Comparison of ENCODE assay signal across 8 cellular contexts in the genomic region with DNA sequence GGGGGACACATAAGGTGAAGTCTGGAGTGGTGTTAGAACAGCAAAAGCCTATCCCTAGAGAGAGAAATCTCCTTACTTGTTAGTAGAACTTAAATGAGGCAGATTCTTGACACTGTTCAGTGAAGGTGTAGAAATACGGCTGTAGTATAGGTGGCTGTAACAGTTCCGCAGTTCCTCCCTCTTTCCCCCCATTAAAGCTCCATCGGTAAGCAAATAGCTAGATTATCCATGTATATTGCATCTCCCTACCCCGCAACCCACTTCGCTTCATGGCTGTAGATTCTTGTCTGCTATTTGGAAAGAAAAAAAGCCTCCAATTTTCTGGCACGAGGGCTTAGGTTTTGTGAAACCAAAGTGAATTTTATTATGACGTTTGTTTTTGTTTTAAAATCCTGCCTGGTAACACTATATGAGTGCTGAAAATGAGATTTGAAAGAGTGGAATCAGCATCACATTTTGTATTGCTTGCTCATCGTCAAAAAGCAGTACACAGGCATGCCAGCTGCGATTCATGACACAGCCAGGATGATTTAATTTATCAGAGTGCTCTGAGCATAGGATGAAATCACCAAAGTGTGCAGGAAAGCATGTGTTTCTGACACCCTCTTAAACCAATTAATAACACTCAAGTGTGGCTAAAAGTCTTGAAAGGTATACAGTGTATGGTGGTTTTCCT. TPM values are rescaled to one million over a fixed set of nuclear protein-coding genes. Genes with fewer than 3 reads are reported as not detected.
DNase-seq lines count a peak whose midpoint lies in the region; ATAC-seq and TF ChIP-seq lines count a peak whose summit lies in the region.

No MANE protein-coding gene starts in this region.

- peak overlapping the region in 4 of 11 experiments; percentile 76 to 80 (median 80); a peak in 7 of 22 replicates for H3K9ac ChIP-seq in BLaER1 treated with 17β-estradiol and CSF1 and Interleukin-3, amounts not matched to agents 10 nM and 100 nM
- H3K9ac ChIP-seq in KMS-11: peak overlapping the region; percentile 63; the same call in 1 of the 2 replicates
- H3K9ac ChIP-seq in mesenchymal stem cell (ENCODE audit: low read length): peak overlapping the region; percentile 90

- no peak overlapping the region for H2BK12ac ChIP-seq in mesenchymal stem cell (ENCODE audit: low read length in 2 of 2)

- H3K4me3 ChIP-seq in BLaER1 treated with 17β-estradiol and CSF1 and Interleukin-3, amounts not matched to agents 10 nM and 100 nM: peak overlapping the region in 5 of 10 experiments; percentile 67 to 81 (median 71); a peak in 5 of 20 replicates
- H3K4me3 ChIP-seq in KMS-11 (IDR thresholded peaks at IDR 0.05; ENCODE audit: insufficient read depth, low read depth, low read length) (peak overlapping the region; percentile 9), brain microvascular endothelial cell (ENCODE audit: low read depth, low read length) (peak overlapping the region; percentile 81), mesenchymal stem cell (ENCODE audit: insufficient read depth in 1 of 2, low read depth in 1 of 2, low read length in 2 of 2) (peak overlapping the region in 1 of 2 experiments; percentile 95), testis (peak overlapping the region in 1 of 2 donors; percentile 86), spleen (peak overlapping the region in 4 of 8 donors; percentile 5 to 76 (median 44))

- no peak overlapping the region for H2BK15ac ChIP-seq in mesenchymal stem cell (ENCODE audit: low read depth, poor library complexity, severe bottlenecking)

- WGBS in mesenchymal stem cell: 79% methylated on average over 6 of the region's 9 CpGs
- WGBS in testis, 2 donors: 16 to 26% methylated on average over 9 of the region's 9 CpGs
- 21 to 33% (median 25%) methylated on average over 9 of the region's 9 CpGs for WGBS in spleen, 5 donors

- H3K27ac ChIP-seq in BLaER1 treated with 17β-estradiol and CSF1 and Interleukin-3, amounts not matched to agents 10 nM and 100 nM: no peak overlapping the region
- H3K27ac ChIP-seq in KMS-11 (no peak overlapping the region; the same call in 1 of the 2 replicates), brain microvascular endothelial cell (peak overlapping the region; percentile 21), mesenchymal stem cell (ENCODE audit: low read length, poor library complexity, severe bottlenecking) (no peak overlapping the region), testis (peak overlapping the region in 1 of 2 donors; percentile 71), spleen (no peak overlapping the region)

- peaks cover 12 to 26% (median 21%) of the 10 kb centered on the region in 10 experiments; a peak in 18 of 20 replicates for H3K4me1 ChIP-seq in BLaER1 treated with 17β-estradiol and CSF1 and Interleukin-3, amounts not matched to agents 10 nM and 100 nM
- H3K4me1 ChIP-seq in KMS-11 (ENCODE audit: low read depth, poor library complexity, severe bottlenecking) (peaks cover 27% of the 10 kb centered on the region), mesenchymal stem cell (ENCODE audit: control insufficient read depth, insufficient read depth, low read depth, low read length) (peaks cover 5% of the 10 kb centered on the region), testis (no peaks in the 10 kb centered on the region), spleen (peaks cover 0 to 27% (median 14%) of the 10 kb centered on the region in 6 donors)

- H2AFZ ChIP-seq in KMS-11 (ENCODE audit: low read depth): peak overlapping the region; percentile 86; the same call in 1 of the 2 replicates
- no peak overlapping the region for H2AFZ ChIP-seq in mesenchymal stem cell (ENCODE audit: low read depth, low read length)

- no peaks in the 10 kb centered on the region for H4K20me1 ChIP-seq in BLaER1 treated with 17β-estradiol and CSF1 and Interleukin-3, amounts not matched to agents 10 nM and 100 nM
- H4K20me1 ChIP-seq in KMS-11 (ENCODE audit: insufficient read depth): no peaks in the 10 kb centered on the region

- H3K9me3 ChIP-seq in BLaER1 treated with 17β-estradiol and CSF1 and Interleukin-3, amounts not matched to agents 10 nM and 100 nM (replicated peaks in 1 of 11): peaks cover 0 to 3% (median 0%) of the 10 kb centered on the region in 11 experiments; a peak in 1 of 22 replicates
- no peaks in the 10 kb centered on the region for H3K9me3 ChIP-seq in mesenchymal stem cell (ENCODE audit: control insufficient read depth, low read length)
- H3K9me3 ChIP-seq in testis: no peaks in the 10 kb centered on the region
- no peaks in the 10 kb centered on the region for H3K9me3 ChIP-seq in spleen

- H3K4ac ChIP-seq in mesenchymal stem cell (ENCODE audit: low read depth in 1 of 2, low read length in 2 of 2): no peak overlapping the region

- TF ChIP-seq POLR2A in testis (IDR thresholded peaks at IDR 0.05): no peak
- TF ChIP-seq POLR2A in spleen (IDR thresholded peaks at IDR 0.05): no peak

- H3K79me1 ChIP-seq in mesenchymal stem cell (replicated peaks; ENCODE audit: low read length, poor library complexity, severe bottlenecking): peaks cover 4% of the 10 kb centered on the region

- no peak overlapping the region for H4K8ac ChIP-seq in mesenchymal stem cell (ENCODE audit: low read length)

- intact Hi-C loops in testis (cut with DNase I; ENCODE audit: low total_unique reads): no loop called here
- intact Hi-C loops in spleen (cut with DNase I; ENCODE audit: low total_unique reads): no loop called here

- DNase-seq in brain microvascular endothelial cell (peak; percentile 66), mesenchymal stem cell (peak; percentile 8), testis (no peak), spleen (no peak)
- no peak for DNase-seq in activated CD8-positive, alpha-beta memory T cell treated with anti-CD3 and anti-CD28 coated beads for 24 hours

- no peak overlapping the region for H4K91ac ChIP-seq in mesenchymal stem cell (ENCODE audit: low read length)

- H3K23ac ChIP-seq in mesenchymal stem cell (ENCODE audit: low read length in 2 of 2): no peak overlapping the region

- H3K4me2 ChIP-seq in BLaER1 treated with 17β-estradiol and CSF1 and Interleukin-3, amounts not matched to agents 10 nM and 100 nM: peak overlapping the region; percentile 82 to 99 (median 90)
- H3K4me2 ChIP-seq in KMS-11 (peak overlapping the region; percentile 95), mesenchymal stem cell (ENCODE audit: low read length, poor library complexity, severe bottlenecking) (peak overlapping the region; percentile 64)

- TF ChIP-seq CTCF in KMS-11 (conservative IDR thresholded peaks at IDR 0.05; ENCODE audit: low read depth, low read length) (no peak), brain microvascular endothelial cell (IDR thresholded peaks at IDR 0.05; ENCODE audit: low read depth, low read length, missing control alignments) (no peak), testis (IDR thresholded peaks at IDR 0.05) (no peak), spleen (IDR thresholded peaks at IDR 0.05 in 8 of 11, conservative IDR thresholded peaks at IDR 0.05 in 3 of 11) (no peak)

- in situ Hi-C loops in brain microvascular endothelial cell (cut with HindIII; ENCODE audit: low pct_ligation_motif_present, low sequenced_read_pairs): no loop called here

- H3K18ac ChIP-seq in mesenchymal stem cell (ENCODE audit: low read depth in 1 of 2, low read length in 2 of 2): no peak overlapping the region

- no peak overlapping the region for H2AK5ac ChIP-seq in mesenchymal stem cell (ENCODE audit: low read length, severe bottlenecking)

- H2BK120ac ChIP-seq in mesenchymal stem cell (ENCODE audit: low read depth, low read length): no peak overlapping the region

- no peak overlapping the region for H3K14ac ChIP-seq in mesenchymal stem cell (ENCODE audit: low read length in 2 of 2)

- ATAC-seq in HG03432 (IDR thresholded peaks at IDR 0.05; ENCODE audit: unreplicated experiment): no peak

- no peaks in the 10 kb centered on the region for H3K36me3 ChIP-seq in BLaER1 treated with 17β-estradiol and CSF1 and Interleukin-3, amounts not matched to agents 10 nM and 100 nM
- no peaks in the 10 kb centered on the region for H3K36me3 ChIP-seq in KMS-11 (ENCODE audit: insufficient read depth)
- H3K36me3 ChIP-seq in brain microvascular endothelial cell (replicated peaks): no peaks in the 10 kb centered on the region
- H3K36me3 ChIP-seq in mesenchymal stem cell (ENCODE audit: control insufficient read depth in 1 of 2, insufficient read depth in 2 of 2, low read depth in 1 of 2, low read length in 2 of 2): no peaks in the 10 kb centered on the region
- no peaks in the 10 kb centered on the region for H3K36me3 ChIP-seq in testis (ENCODE audit: low read depth, missing control alignments)
- no peaks in the 10 kb centered on the region for H3K36me3 ChIP-seq in spleen

- peaks cover 7 to 16% (median 13%) of the 10 kb centered on the region in 11 experiments; a peak in 13 of 22 replicates for H3K27me3 ChIP-seq in BLaER1 treated with 17β-estradiol and CSF1 and Interleukin-3, amounts not matched to agents 10 nM and 100 nM
- H3K27me3 ChIP-seq in KMS-11 (ENCODE audit: insufficient read depth, low read depth) (no peaks in the 10 kb centered on the region), brain microvascular endothelial cell (replicated peaks) (no peaks in the 10 kb centered on the region), mesenchymal stem cell (ENCODE audit: control insufficient read depth in 1 of 2, insufficient read depth in 1 of 2, low read length in 2 of 2) (no peaks in the 10 kb centered on the region), testis (no peaks in the 10 kb centered on the region), spleen (replicated peaks in 1 of 7) (peaks cover 0 to 26% (median 8%) of the 10 kb centered on the region in 7 donors)

- H3K79me2 ChIP-seq in KMS-11 (ENCODE audit: insufficient read depth, low read depth): no peaks in the 10 kb centered on the region

- no peak overlapping the region for H2BK5ac ChIP-seq in mesenchymal stem cell (ENCODE audit: low read depth, low read length, poor library complexity, severe bottlenecking)

RNA-seq across cellular contexts. Expression of gene FAM171B, which starts 1.4 kb away (rescaled TPM):
- 4.1 TPM for polyA plus RNA-seq in mesenchymal stem cell (2013, experiment 1 of 2)
- 4.5 TPM for polyA plus RNA-seq in mesenchymal stem cell (2013, experiment 2 of 2)
- total RNA-seq in testis (1 to 10 TPM; 2.7 to 5.0 TPM), spleen (1 to 10 TPM; 3.2 to 6.4 (median 5.0) TPM)
- polyA plus RNA-seq in testis (ENCODE audit: insufficient read depth, low read depth, low replicate concordance) (1.4 TPM), spleen (under 1 TPM; 0.33 to 0.51 (median 0.35) TPM)

Comparison
In these comparisons a context has a peak if more than half of its experiments do, and no peak if none do; other contexts are left out.
1. DNase-seq: peak in brain microvascular endothelial cell (single experiment) and mesenchymal stem cell (single experiment); none in testis (single experiment), spleen (single experiment) and activated CD8-positive, alpha-beta memory T cell treated with anti-CD3 and anti-CD28 coated beads for 24 hours (single experiment).
2. Peak in every context shown above with its lines, with median percentiles within 50 percentile points of each other: H3K4me2 ChIP-seq.